In the genomic region with DNA sequence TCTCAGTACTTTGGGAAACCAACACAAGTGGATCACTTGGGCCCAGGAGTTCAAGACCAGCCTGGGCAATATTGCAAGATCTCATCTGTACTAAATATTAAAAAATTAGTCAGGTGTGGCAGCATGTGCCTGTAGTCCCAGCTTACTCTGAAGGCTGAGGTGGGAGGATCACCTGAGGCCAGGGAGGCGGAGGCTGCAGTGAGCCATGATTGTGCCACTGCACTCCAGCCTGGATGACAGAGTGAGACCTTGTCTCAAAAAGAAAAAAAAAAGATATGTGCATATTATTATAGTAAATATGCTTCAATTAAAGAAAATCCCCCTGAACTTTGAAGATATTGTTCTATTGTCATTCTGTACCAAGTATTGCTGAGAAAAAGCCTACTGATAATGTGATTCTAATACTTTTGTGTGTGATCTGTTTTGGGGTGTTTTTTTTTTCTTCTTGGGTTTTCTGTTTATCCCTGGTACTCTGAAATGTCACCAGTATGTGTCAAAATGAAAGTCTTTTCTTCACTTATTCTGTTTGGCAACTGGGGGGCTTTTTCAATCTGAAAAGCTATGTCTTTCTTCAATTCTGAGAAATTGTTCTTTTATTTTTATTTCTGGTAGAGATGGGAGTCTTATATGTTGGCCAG, we compare ENCODE assay signal across 21 cellular contexts. TPM values are rescaled to one million over a fixed set of nuclear protein-coding genes. Genes with fewer than 3 reads are reported as not detected.
A peak's percentile ranks its signal among the peaks of the same experiment; 100 is the strongest.
DNase-seq lines count a peak whose midpoint lies in the region; FAIRE-seq and TF ChIP-seq lines count a peak whose summit lies in the region.
"Had no signal": no experiment of that assay in that cellular context is flagged by ENCODE, and none has a peak within 500 bp of the region (broad histone marks: within the 10 kb centered on the region; RNA-seq: fewer than 3 reads in every experiment).

No MANE protein-coding gene starts in this region.

- no peak overlapping the region for H3K4me3 Mint-ChIP-seq in activated CD4-positive, alpha-beta T cell treated with anti-CD3 and anti-CD28 coated beads, Interleukin-2, amount 10 ng/mL, durations not matched to agents 24 days and 14 days
- peak overlapping the region; percentile 16 for H3K4me3 Mint-ChIP-seq in activated T-helper 1 cell treated with anti-CD3 and anti-CD28 coated beads, Interleukin-12 subunit alpha, Interleukin-12 subunit beta, Interleukin-2, Interleukin-4 antibody, amounts not matched to agents 30 ng/mL and 10 ng/mL and 1 ng/mL, durations not matched to agents 14 hours and 24 hours and 36 hours

- no peak for TF ChIP-seq POLR2A in lower leg skin (IDR thresholded peaks at IDR 0.05)

- H3K27me3 Mint-ChIP-seq in activated CD4-positive, alpha-beta T cell treated with anti-CD3 and anti-CD28 coated beads, Interleukin-2, amount 10 ng/mL, durations not matched to agents 24 days and 14 days, result no peaks in the 10 kb centered on the region
- no peaks in the 10 kb centered on the region for H3K27me3 Mint-ChIP-seq in activated T-helper 1 cell treated with anti-CD3 and anti-CD28 coated beads, Interleukin-12 subunit alpha, Interleukin-12 subunit beta, Interleukin-2, Interleukin-4 antibody, amounts not matched to agents 30 ng/mL and 10 ng/mL and 1 ng/mL, durations not matched to agents 14 hours and 24 hours and 36 hours (ENCODE audit: insufficient read depth)

- intact Hi-C loops in activated CD4-positive, alpha-beta T cell treated with anti-CD3 and anti-CD28 coated beads, Interleukin-2, amount 10 ng/mL, durations not matched to agents 24 days and 14 days (cut with micrococcal nuclease), result no loop called here
- intact Hi-C loops in activated T-helper 1 cell treated with anti-CD3 and anti-CD28 coated beads, Interleukin-12 subunit alpha, Interleukin-12 subunit beta, Interleukin-2, Interleukin-4 antibody, amounts not matched to agents 30 ng/mL and 10 ng/mL and 1 ng/mL, durations not matched to agents 14 hours and 24 hours and 36 hours (cut with micrococcal nuclease), result no loop called here
- intact Hi-C loops in lower leg skin (cut with DNase I; ENCODE audit: low total_unique reads), result no loop called here

- WGBS in lower leg skin, 2 donors, result 100% methylated on average over 1 of the region's 1 CpG

- peaks cover 16% of the 10 kb centered on the region for H3K9me3 Mint-ChIP-seq in activated CD4-positive, alpha-beta T cell treated with anti-CD3 and anti-CD28 coated beads, Interleukin-2, amount 10 ng/mL, durations not matched to agents 24 days and 14 days
- peaks cover 24% of the 10 kb centered on the region for H3K9me3 Mint-ChIP-seq in activated T-helper 1 cell treated with anti-CD3 and anti-CD28 coated beads, Interleukin-12 subunit alpha, Interleukin-12 subunit beta, Interleukin-2, Interleukin-4 antibody, amounts not matched to agents 30 ng/mL and 10 ng/mL and 1 ng/mL, durations not matched to agents 14 hours and 24 hours and 36 hours

- peak; percentile 28 for FAIRE-seq in GM19239 (lab: Jason Lieb, UNC)
- FAIRE-seq: GM12892, H1 had no signal

- H3K27ac Mint-ChIP-seq in activated CD4-positive, alpha-beta T cell treated with anti-CD3 and anti-CD28 coated beads, Interleukin-2, amount 10 ng/mL, durations not matched to agents 24 days and 14 days, result peak overlapping the region; percentile 43
- H3K27ac Mint-ChIP-seq in activated T-helper 1 cell treated with anti-CD3 and anti-CD28 coated beads, Interleukin-12 subunit alpha, Interleukin-12 subunit beta, Interleukin-2, Interleukin-4 antibody, amounts not matched to agents 30 ng/mL and 10 ng/mL and 1 ng/mL, durations not matched to agents 14 hours and 24 hours and 36 hours, result peak overlapping the region; percentile 66

- no peak for DNase-seq in activated CD4-positive, alpha-beta T cell treated with anti-CD3 and anti-CD28 coated beads, Interleukin-2, amount 10 ng/mL, durations not matched to agents 24 days and 14 days
- DNase-seq in activated CD4-positive, alpha-beta T cell treated with anti-CD3 and anti-CD28 coated beads, Interleukin-2, amount 50 U/mL, for 48 hours, result no peak
- no peak for DNase-seq in GM19239 (ENCODE audit: insufficient read length, low spot score)
- DNase-seq in activated T-helper 1 cell treated with anti-CD3 and anti-CD28 coated beads, Interleukin-12 subunit alpha, Interleukin-12 subunit beta, Interleukin-2, Interleukin-4 antibody, amounts not matched to agents 30 ng/mL and 10 ng/mL and 1 ng/mL, durations not matched to agents 14 hours and 24 hours and 36 hours (ENCODE audit: low spot score), result no peak
- DNase-seq in lower leg skin (ENCODE audit: low spot score in 2 of 2), result peak; percentile 0 to 2
- DNase-seq in 8988T, result no peak
- DNase-seq in NCI-H526 treated with DMSO at 0.1 percent for 48 hours (lab: John Stamatoyannopoulos, UW), result no peak
- DNase-seq in NCI-H226, result no peak
- DNase-seq: DND-41, GF-D8, KBM-7, MV-4-11, NCI-H1417 treated with DMSO at 0.1 percent for 48 hours, NCI-H1930, NCI-H2171, NCI-H446 treated with DMSO at 0.1 percent for 48 hours, NCI-H748 treated with DMSO at 0.1 percent for 48 hours, OCI-M1 had no signal

- H3K4me1 Mint-ChIP-seq in activated CD4-positive, alpha-beta T cell treated with anti-CD3 and anti-CD28 coated beads, Interleukin-2, amount 10 ng/mL, durations not matched to agents 24 days and 14 days, result peaks cover 43% of the 10 kb centered on the region
- peaks cover 66% of the 10 kb centered on the region for H3K4me1 Mint-ChIP-seq in activated T-helper 1 cell treated with anti-CD3 and anti-CD28 coated beads, Interleukin-12 subunit alpha, Interleukin-12 subunit beta, Interleukin-2, Interleukin-4 antibody, amounts not matched to agents 30 ng/mL and 10 ng/mL and 1 ng/mL, durations not matched to agents 14 hours and 24 hours and 36 hours (ENCODE audit: low read depth)

- no peak for TF ChIP-seq CTCF in lower leg skin (IDR thresholded peaks at IDR 0.05)

- H3K36me3 Mint-ChIP-seq in activated CD4-positive, alpha-beta T cell treated with anti-CD3 and anti-CD28 coated beads, Interleukin-2, amount 10 ng/mL, durations not matched to agents 24 days and 14 days (ENCODE audit: low read depth), result peaks cover 21% of the 10 kb centered on the region
- peaks cover 14% of the 10 kb centered on the region for H3K36me3 Mint-ChIP-seq in activated T-helper 1 cell treated with anti-CD3 and anti-CD28 coated beads, Interleukin-12 subunit alpha, Interleukin-12 subunit beta, Interleukin-2, Interleukin-4 antibody, amounts not matched to agents 30 ng/mL and 10 ng/mL and 1 ng/mL, durations not matched to agents 14 hours and 24 hours and 36 hours (ENCODE audit: low read depth)

- H3K4me3 ChIP-seq in lower leg skin (ENCODE audit: low read depth, poor library complexity, severe bottlenecking), result no peak overlapping the region
- H3K4me3 ChIP-seq: BLaER1 treated with 17β-estradiol and CSF1 and Interleukin-3, amounts not matched to agents 10 nM and 100 nM had no signal

RNA-seq across cellular contexts. Expression of a gene that starts 13.2 kb away (rescaled TPM):
- 1.0 and 1.2 TPM in 2 replicates for total RNA-seq in activated CD4-positive, alpha-beta T cell treated with anti-CD3 and anti-CD28 coated beads, Interleukin-2, amount 10 ng/mL, durations not matched to agents 24 days and 14 days
- total RNA-seq in activated T-helper 1 cell treated with anti-CD3 and anti-CD28 coated beads, Interleukin-12 subunit alpha, Interleukin-12 subunit beta, Interleukin-2, Interleukin-4 antibody, amounts not matched to agents 30 ng/mL and 10 ng/mL and 1 ng/mL, durations not matched to agents 14 hours and 24 hours and 36 hours, result 0.54 and 0.75 TPM in 2 replicates
- total RNA-seq in lower leg skin, result 1 to 10 TPM in 2 of 4 donors, under 1 TPM in 2; 0.57 to 3.0 (median 1.7) TPM
- total RNA-seq: H1 had no signal

RNA-seq across cellular contexts. Expression of a gene that starts 44.6 kb away (rescaled TPM):
- 214 and 229 TPM in 2 replicates for total RNA-seq in activated CD4-positive, alpha-beta T cell treated with anti-CD3 and anti-CD28 coated beads, Interleukin-2, amount 10 ng/mL, durations not matched to agents 24 days and 14 days
- 233 and 240 TPM in 2 replicates for total RNA-seq in activated T-helper 1 cell treated with anti-CD3 and anti-CD28 coated beads, Interleukin-12 subunit alpha, Interleukin-12 subunit beta, Interleukin-2, Interleukin-4 antibody, amounts not matched to agents 30 ng/mL and 10 ng/mL and 1 ng/mL, durations not matched to agents 14 hours and 24 hours and 36 hours
- 10 to 100 TPM; 12.0 to 23.0 (median 19.7) TPM for total RNA-seq in lower leg skin

Comparison
In these comparisons a context has a peak if more than half of its experiments do, and no peak if none do; other contexts are left out.
1. DNase-seq: peak in lower leg skin (2 of 2); none in activated CD4-positive, alpha-beta T cell treated with anti-CD3 and anti-CD28 coated beads, Interleukin-2, amount 10 ng/mL, durations not matched to agents 24 days and 14 days (single experiment), activated CD4-positive, alpha-beta T cell treated with anti-CD3 and anti-CD28 coated beads, Interleukin-2, amount 50 U/mL, for 48 hours (0 of 2), GM19239 (single experiment), activated T-helper 1 cell treated with anti-CD3 and anti-CD28 coated beads, Interleukin-12 subunit alpha, Interleukin-12 subunit beta, Interleukin-2, Interleukin-4 antibody, amounts not matched to agents 30 ng/mL and 10 ng/mL and 1 ng/mL, durations not matched to agents 14 hours and 24 hours and 36 hours (single experiment), 8988T (single experiment), NCI-H526 treated with DMSO at 0.1 percent for 48 hours (single experiment) and NCI-H226 (single experiment).